Comparison of ENCODE assay signal across 16 cellular contexts in genomic region chr20:62591591-62591990, GRCh38. TPM values are rescaled to one million over a fixed set of nuclear protein-coding genes. Genes with fewer than 3 reads are reported as not detected.
DNase-seq lines count a peak whose midpoint lies in the region; ATAC-seq, FAIRE-seq and TF ChIP-seq lines count a peak whose summit lies in the region.
"Had no signal": no experiment of that assay in that cellular context is flagged by ENCODE, and none has a peak within 500 bp of the region (broad histone marks: within the 10 kb centered on the region; RNA-seq: fewer than 3 reads in every experiment).

No MANE protein-coding gene starts in this region.

- TF ChIP-seq EP300 in H1 (IDR thresholded peaks at IDR 0.05; ENCODE audit: borderline replicate concordance in 1 of 2, low read depth in 2 of 2, low read length in 2 of 2): no peak

- H4K8ac ChIP-seq in IMR-90 (ENCODE audit: low read depth in 2 of 2, low read length in 2 of 2) (no peak overlapping the region), H1 (ENCODE audit: extremely low read depth, insufficient read depth, low read length) (peak overlapping the region; percentile 3; the same call in 1 of the 2 replicates)

- CTCF ChIA-PET in IMR-90 (lab: Yijun Ruan, JAX) (no interaction called here), H1 (lab: Charles Lee; ENCODE audit: partially characterized antibody) (interaction anchor here (0.7 to 7.6 kb wide), 5 partner anchors 9 to 164 kb away, joined by 3 to 45 read pairs (median 4); no protein-coding TSS in a partner anchor)

- no peak overlapping the region for H3K14ac ChIP-seq in IMR-90 (replicated peaks; ENCODE audit: low read depth, low read length)
- H3K14ac ChIP-seq in H1 (ENCODE audit: insufficient read length): no peak overlapping the region

- H3K9ac ChIP-seq in IMR-90 (ENCODE audit: low read depth, low read length) (no peak overlapping the region), H1 (replicated peaks in 1 of 4; ENCODE audit: extremely low read depth in 1 of 4, low read depth in 3 of 4, low read length in 3 of 4) (no peak overlapping the region)
- H3K9ac ChIP-seq: BLaER1 had no signal

- TF ChIP-seq RAD21 in IMR-90 (IDR thresholded peaks at IDR 0.05; ENCODE audit: low read length) (no peak), H1 (IDR thresholded peaks at IDR 0.05 in 1 of 2, conservative IDR thresholded peaks at IDR 0.05 in 1 of 2; ENCODE audit: low read depth in 2 of 2, low read length in 2 of 2) (no peak)

- no peak overlapping the region for H3K56ac ChIP-seq in IMR-90 (ENCODE audit: extremely low read depth, insufficient read depth, low read length)
- peak overlapping the region; percentile 77 for H3K56ac ChIP-seq in H1 (replicated peaks; ENCODE audit: insufficient read length, low read depth, low read length)

- H2BK5ac ChIP-seq in IMR-90 (ENCODE audit: low read depth, low read length, poor library complexity, severe bottlenecking): no peak overlapping the region
- no peak overlapping the region for H2BK5ac ChIP-seq in H1 (ENCODE audit: low read depth, low read length)

- TF ChIP-seq CTCF in left ventricle myocardium inferior (IDR thresholded peaks at IDR 0.05; ENCODE audit: borderline replicate concordance): no peak
- TF ChIP-seq CTCF in IMR-90 (conservative IDR thresholded peaks at IDR 0.05; ENCODE audit: low read depth, low read length): no peak
- TF ChIP-seq CTCF in H1 (IDR thresholded peaks at IDR 0.05; ENCODE audit: control extremely low read depth in 1 of 3, insufficient read depth in 1 of 3, low read depth in 1 of 3, low read length in 3 of 3): no peak

- H3K23me2 ChIP-seq in H1 (ENCODE audit: low read depth, low read length): peaks cover 3% of the 10 kb centered on the region

- H3K27me3 ChIP-seq in left ventricle myocardium inferior (ENCODE audit: low read depth): peaks cover 91% of the 10 kb centered on the region
- peaks cover 28% of the 10 kb centered on the region for H3K27me3 ChIP-seq in IMR-90 (ENCODE audit: control insufficient read depth, insufficient read depth, low read length)
- no peaks in the 10 kb centered on the region; a peak in 1 of 7 replicates for H3K27me3 ChIP-seq in H1 (replicated peaks in 1 of 4; ENCODE audit: control insufficient read depth in 3 of 4, extremely low read depth in 1 of 4, insufficient read depth in 3 of 4, low read length in 3 of 4)

- H3K27ac ChIP-seq in left ventricle myocardium inferior (replicated peaks) (no peak overlapping the region), IMR-90 (ENCODE audit: insufficient read depth, low read length) (no peak overlapping the region), H1 (ENCODE audit: low read depth, low read length) (no peak overlapping the region)
- H3K27ac ChIP-seq: BLaER1 had no signal

- H3K18ac ChIP-seq in IMR-90 (ENCODE audit: low read depth, low read length): no peak overlapping the region
- peak overlapping the region; percentile 60; the same call in 1 of the 2 replicates for H3K18ac ChIP-seq in H1 (ENCODE audit: extremely low read depth, low read length)

- H3K4me2 ChIP-seq in IMR-90 (ENCODE audit: low read depth, low read length) (no peak overlapping the region), H1 (ENCODE audit: insufficient read depth in 1 of 2, low read depth in 2 of 2, low read length in 2 of 2) (no peak overlapping the region)
- H3K4me2 ChIP-seq: BLaER1 had no signal

- intact Hi-C loops in Right ventricle myocardium inferior (cut with DNase I) (no loop called here), left ventricle myocardium inferior (cut with micrococcal nuclease) (no loop called here), IMR-90 (cut with micrococcal nuclease) (no loop called here)

- H2AFZ ChIP-seq in IMR-90 (replicated peaks; ENCODE audit: low read length, poor library complexity): no peak overlapping the region
- no peak overlapping the region for H2AFZ ChIP-seq in H1 (ENCODE audit: low read length)

- H4K91ac ChIP-seq in IMR-90 (ENCODE audit: insufficient read depth, low read depth, low read length) (no peak overlapping the region), H1 (replicated peaks; ENCODE audit: insufficient read length, low read length) (peak overlapping the region; percentile 10)

- H3K4me3 ChIP-seq in left ventricle myocardium inferior (no peak overlapping the region), IMR-90 (ENCODE audit: insufficient read depth, low read depth, low read length) (no peak overlapping the region), H1 (ENCODE audit: extremely low read depth in 1 of 4, insufficient read depth in 2 of 4, low read depth in 3 of 4, low read length in 4 of 4) (no peak overlapping the region)
- H3K4me3 ChIP-seq: BLaER1 had no signal

- peak; percentile 43 for DNase-seq in Right ventricle myocardium inferior (ENCODE audit: missing footprints)
- no peak for DNase-seq in left ventricle myocardium inferior
- no peak for DNase-seq in IMR-90
- DNase-seq in H1 (ENCODE audit: low read depth in 1 of 2, low spot score in 2 of 2): no peak
- DNase-seq in urothelium cell line (ENCODE audit: low spot score): no peak
- DNase-seq in hypothalamus (lab: John Stamatoyannopoulos, UW): no peak
- DNase-seq: 8988T; AML-193; Caco-2; CD8-positive, alpha-beta memory T cell; DND-41; GDM1 had no signal

- no TSS peak for BruUV-seq in IMR-90 (replicated peaks; lab: Mats Ljungman, UMichigan)

- ATAC-seq in Right ventricle myocardium inferior (no peak), IMR-90 (ENCODE audit: low read depth) (no peak), GM18909 (IDR thresholded peaks at IDR 0.05; ENCODE audit: poor library complexity, unreplicated experiment) (no peak)
- ATAC-seq: HCT116 had no signal

- no peak overlapping the region for H2BK20ac ChIP-seq in IMR-90 (ENCODE audit: low read depth, low read length)
- no peak overlapping the region for H2BK20ac ChIP-seq in H1 (ENCODE audit: low read length)

- dilution Hi-C loops in IMR-90 (cut with HindIII; ENCODE audit: low sequenced_read_pairs, unreplicated experiment): no loop called here

- H2BK120ac ChIP-seq in IMR-90 (ENCODE audit: low read depth, low read length) (no peak overlapping the region), H1 (replicated peaks; ENCODE audit: low read depth, low read length) (no peak overlapping the region)

- H4K20me1 ChIP-seq in IMR-90 (ENCODE audit: insufficient read depth, low read length) (no peaks in the 10 kb centered on the region; the same call in none of the 2 replicates), H1 (replicated peaks in 1 of 2; ENCODE audit: control insufficient read depth in 1 of 2, insufficient read depth in 2 of 2, low read length in 2 of 2) (peaks cover 0 to 10% of the 10 kb centered on the region in 2 experiments)

- no peaks in the 10 kb centered on the region for H3K9me1 ChIP-seq in IMR-90 (ENCODE audit: insufficient read depth, low read length)

- no peaks in the 10 kb centered on the region for H3K79me2 ChIP-seq in H1 (ENCODE audit: control insufficient read depth in 1 of 2, insufficient read depth in 2 of 2, low read length in 2 of 2)

- H4K5ac ChIP-seq in IMR-90 (ENCODE audit: low read depth, low read length): no peak overlapping the region
- no peak overlapping the region for H4K5ac ChIP-seq in H1 (ENCODE audit: insufficient read length, low read depth, low read length)

- H3K79me1 ChIP-seq in IMR-90 (ENCODE audit: low read depth in 1 of 2, low read length in 2 of 2) (no peaks in the 10 kb centered on the region), H1 (ENCODE audit: low read depth, low read length) (no peaks in the 10 kb centered on the region)

- H3K4ac ChIP-seq in IMR-90 (ENCODE audit: low read depth, low read length): no peak overlapping the region
- H3K4ac ChIP-seq in H1 (replicated peaks; ENCODE audit: insufficient read length, low read depth, low read length): peak overlapping the region; percentile 32

- TF ChIP-seq POLR2A in IMR-90 (IDR thresholded peaks at IDR 0.05; ENCODE audit: low read depth, low read length) (no peak), H1 (IDR thresholded peaks at IDR 0.05; ENCODE audit: control extremely low read depth in 1 of 2, low read depth in 2 of 2, low read length in 2 of 2) (no peak)

- peak overlapping the region; percentile 94; the same call in 1 of the 2 replicates for H2BK12ac ChIP-seq in H1 (ENCODE audit: low read depth, low read length)

- H2BK15ac ChIP-seq in IMR-90 (ENCODE audit: low read depth, low read length) (no peak overlapping the region), H1 (ENCODE audit: low read length) (no peak overlapping the region)

- no peak overlapping the region for H2AK5ac ChIP-seq in IMR-90 (ENCODE audit: low read depth, low read length)
- H2AK5ac ChIP-seq in H1 (ENCODE audit: low read depth, low read length): 0 out of 2 replicates have a peak overlapping the region, but pooled peaks have one; percentile 53

- H3K4me1 ChIP-seq in left ventricle myocardium inferior (peaks cover 12% of the 10 kb centered on the region), IMR-90 (ENCODE audit: control insufficient read depth, insufficient read depth, low read length) (no peaks in the 10 kb centered on the region), H1 (replicated peaks in 1 of 4; ENCODE audit: control insufficient read depth in 3 of 4, insufficient read depth in 4 of 4, low read length in 3 of 4) (no peaks in the 10 kb centered on the region; a peak in 2 of 7 replicates)
- H3K4me1 ChIP-seq: Caco-2 had no signal

- in situ Hi-C loops in IMR-90 (cut with MboI; ENCODE audit: low sequenced_read_pairs): no loop called here

- H3K36me3 ChIP-seq in left ventricle myocardium inferior (no peaks in the 10 kb centered on the region), IMR-90 (ENCODE audit: control insufficient read depth, insufficient read depth, low read length) (no peaks in the 10 kb centered on the region), H1 (ENCODE audit: control insufficient read depth in 2 of 4, insufficient read depth in 4 of 4, low read length in 3 of 4) (no peaks in the 10 kb centered on the region)
- H3K36me3 ChIP-seq: BLaER1 had no signal

- WGBS in IMR-90 (ENCODE audit: extremely low coverage in 2 of 2, insufficient read length in 1 of 2), 2 experiments: 83% methylated on average over 5 of the region's 10 CpGs; no CpG with 5 or more reads in 1 of the 2 experiments
- 84% methylated on average over 10 of the region's 10 CpGs; no CpG with 5 or more reads in 1 of the 2 experiments for WGBS in H1 (ENCODE audit: extremely low coverage in 1 of 2, insufficient coverage in 1 of 2, insufficient read length in 1 of 2, insufficient replicate concordance in 2 of 2, low coverage in 1 of 2, low lambda C conversion rate in 2 of 2, missing lambda C conversion rate in 1 of 2), 2 experiments

- peak overlapping the region; percentile 42 for H2AK9ac ChIP-seq in IMR-90 (replicated peaks; ENCODE audit: low read depth, low read length, poor library complexity)

- FAIRE-seq in H1 (lab: Jason Lieb, UNC): no peak
- peak; percentile 99 for FAIRE-seq in urothelium cell line (lab: Jason Lieb, UNC)
- FAIRE-seq: H54 had no signal

- H3K23ac ChIP-seq in IMR-90 (ENCODE audit: low read depth, low read length): no peak overlapping the region
- no peak overlapping the region for H3K23ac ChIP-seq in H1 (ENCODE audit: insufficient read length)

- POLR2A ChIA-PET in IMR-90 (lab: Charles Lee; ENCODE audit: unreplicated experiment): no interaction called here
- POLR2A ChIA-PET in H1 (lab: Charles Lee; ENCODE audit: partially characterized antibody): no interaction called here

- H3K9me3 ChIP-seq in left ventricle myocardium inferior (replicated peaks) (no peaks in the 10 kb centered on the region), IMR-90 (ENCODE audit: control insufficient read depth, insufficient read depth, low read length) (no peaks in the 10 kb centered on the region), H1 (ENCODE audit: insufficient read depth in 2 of 2, low read depth in 1 of 2, low read length in 1 of 2) (no peaks in the 10 kb centered on the region)
- H3K9me3 ChIP-seq: BLaER1, Caco-2 had no signal

RNA-seq across cellular contexts. Expression of gene SLCO4A1, which starts 50.7 kb away (rescaled TPM):
- total RNA-seq in Right ventricle myocardium inferior (15.5 TPM), left ventricle myocardium inferior (12.7 TPM), IMR-90 (2012; rRNA removed) (0.56 and 0.72 TPM in 2 replicates)
- polyA plus RNA-seq in IMR-90 (2012; rRNA removed) (1.1 and 1.5 TPM in 2 replicates), H1 (2011; rRNA removed) (10.5 and 13.3 TPM in 2 replicates)
- polyA plus RNA-seq in IMR-90 (2012; cell fraction: cytosol; rRNA removed): 1.1 TPM in 2 replicates
- polyA plus RNA-seq in IMR-90 (2012; cell fraction: nucleus; rRNA removed; ENCODE audit: low replicate concordance): 2.1 and 5.3 TPM in 2 replicates
- total RNA-seq in H1 (2021; fragmentation: NEBNext Ultra II Directional; extraction: Animal tissue kit (Norgen Biotek cat#: 25700)): 18.2 and 18.5 TPM in 2 replicates
- polyA plus RNA-seq in H1 (2011; cell fraction: cytosol; rRNA removed): 10.5 TPM
- polyA plus RNA-seq in H1 (2011; cell fraction: nucleus; rRNA removed): 30.4 TPM
- 15.4 to 21.3 TPM (median 15.8 TPM) in 4 replicates for polyA plus RNA-seq in H1 (2012, experiment 1 of 2)
- 19.2 TPM for polyA plus RNA-seq in H1 (2012, experiment 2 of 2)
- polyA plus RNA-seq in H1 (2013, experiment 1 of 2): 19.8 TPM
- polyA plus RNA-seq in H1 (2013, experiment 2 of 2): 21.9 TPM
- polyA minus RNA-seq in H1 (2011; rRNA and poly(A)+ RNA removed): 6.1 and 7.4 TPM in 2 replicates
- polyA minus RNA-seq in H1 (2011; cell fraction: cytosol; rRNA and poly(A)+ RNA removed): 9.3 TPM
- 10.6 TPM for polyA minus RNA-seq in H1 (2011; cell fraction: nucleus; rRNA and poly(A)+ RNA removed)
